8 cellular contexts compared by ENCODE assay signal in genomic region chr1:150010388-150011115, GRCh38. TPM values are rescaled to one million over a fixed set of nuclear protein-coding genes. Genes with fewer than 3 reads are reported as not detected.
A peak's percentile ranks its signal among the peaks of the same experiment; 100 is the strongest.
DNase-seq lines count a peak whose midpoint lies in the region; ATAC-seq and TF ChIP-seq lines count a peak whose summit lies in the region.

TSS of gene OTUD7B (minus strand) at chr1:150010726. CDS start at chr1:149977510, 33,216 bp downstream.

- ATAC-seq in GM21367 (IDR thresholded peaks at IDR 0.05; ENCODE audit: unreplicated experiment) (peak; percentile 48), esophagus mucosa (peak; percentile 96)
- ATAC-seq in activated T-cell treated with anti-CD3 and anti-CD28 coated beads, Interleukin-2, amount 50 U/mL, for 4 hours: peak; percentile 68 to 75

- H3K36me3 ChIP-seq in OCI-LY7 (ENCODE audit: insufficient read depth, low read length) (no peaks in the 10 kb centered on the region), muscle layer of colon (ENCODE audit: insufficient read depth, low read length) (peaks cover 5% of the 10 kb centered on the region)

- H3K79me2 ChIP-seq in OCI-LY7 (ENCODE audit: insufficient read depth, low read depth, low read length): no peaks in the 10 kb centered on the region

- H3K9ac ChIP-seq in muscle layer of colon (ENCODE audit: low read length): peak within 1 kb of the TSS; percentile 97

- H3K27ac ChIP-seq in OCI-LY7 (ENCODE audit: low read depth, low read length, poor library complexity, severe bottlenecking) (no peak within 1 kb of the TSS), muscle layer of colon (ENCODE audit: low read depth, low read length) (peak within 1 kb of the TSS; percentile 62)

- H3K9me2 ChIP-seq in OCI-LY7 (ENCODE audit: insufficient read depth, low read length): no peaks in the 10 kb centered on the region

- CTCF ChIA-PET in OCI-LY7 (lab: Charles Lee; ENCODE audit: unreplicated experiment): interaction anchor here (1.0 kb wide), 1 partner anchor 13 kb away, joined by 3 read pairs; no protein-coding TSS in a partner anchor

- peak within 1 kb of the TSS; percentile 94 for H3K4me3 Mint-ChIP-seq in activated T-cell treated with anti-CD3 and anti-CD28 coated beads, Interleukin-2, amount 50 U/mL, for 4 hours

- H3K27me3 Mint-ChIP-seq in activated T-cell treated with anti-CD3 and anti-CD28 coated beads, Interleukin-2, amount 50 U/mL, for 4 hours (ENCODE audit: low read depth): no peaks in the 10 kb centered on the region

- H3K4me1 ChIP-seq in OCI-LY7 (ENCODE audit: insufficient read depth, low read length, poor library complexity, severe bottlenecking): peaks cover 12% of the 10 kb centered on the region
- peaks cover 34% of the 10 kb centered on the region for H3K4me1 ChIP-seq in muscle layer of colon (ENCODE audit: insufficient read depth, low read length)

- H3K36me3 Mint-ChIP-seq in activated T-cell treated with anti-CD3 and anti-CD28 coated beads, Interleukin-2, amount 50 U/mL, for 4 hours (ENCODE audit: insufficient read depth): peaks cover 11% of the 10 kb centered on the region

- peak within 1 kb of the TSS; percentile 100 for H2AFZ ChIP-seq in OCI-LY7 (ENCODE audit: low read length)

- DNase-seq in COLO829 (ENCODE audit: low spot score): peak; percentile 78
- peak in 75 of 76 experiments; percentile 14 to 87 (median 71) for DNase-seq in HUDEP-2 (lab: John Stamatoyannopoulos, UW; ENCODE audit: unreplicated experiment in 76 of 76)
- DNase-seq in OCI-LY7 (ENCODE audit: low spot score): peak; percentile 85
- peak; percentile 57 for DNase-seq in activated T-cell treated with anti-CD3 and anti-CD28 coated beads, Interleukin-2, amount 50 U/mL, for 4 hours
- DNase-seq in stimulated activated CD8-positive, alpha-beta memory T cell treated with anti-CD3 and anti-CD28 coated beads, Interleukin-4, amount 100 ng/mL, for 48 hours: peak; percentile 88

- H3K27me3 ChIP-seq in muscle layer of colon (ENCODE audit: control insufficient read depth in 1 of 2, insufficient read depth in 2 of 2, low read length in 2 of 2): no peaks in the 10 kb centered on the region

- peak; percentile 42; the same call in 1 of the 2 replicates for TF ChIP-seq CTCF in OCI-LY7 (conservative IDR thresholded peaks at IDR 0.05; ENCODE audit: low read length)

- peak within 1 kb of the TSS; percentile 89 for H3K4me3 ChIP-seq in OCI-LY7 (ENCODE audit: low read depth, low read length, poor library complexity, severe bottlenecking)
- peak within 1 kb of the TSS; percentile 80 to 95 for H3K4me3 ChIP-seq in muscle layer of colon (ENCODE audit: low read depth in 1 of 2, low read length in 2 of 2)

- H3K4me1 Mint-ChIP-seq in activated T-cell treated with anti-CD3 and anti-CD28 coated beads, Interleukin-2, amount 50 U/mL, for 4 hours (ENCODE audit: low read depth): peaks cover 43% of the 10 kb centered on the region

- H3K9me3 ChIP-seq in OCI-LY7 (ENCODE audit: low read length) (no peaks in the 10 kb centered on the region), muscle layer of colon (ENCODE audit: low read length) (no peaks in the 10 kb centered on the region)

- peak within 1 kb of the TSS; percentile 98 for H3K4me2 ChIP-seq in OCI-LY7 (ENCODE audit: low read length)

- intact Hi-C loops in OCI-LY7 (cut with micrococcal nuclease; ENCODE audit: unreplicated experiment): no loop called here

- peaks cover 5% of the 10 kb centered on the region; the same call in 1 of the 2 replicates for H4K20me1 ChIP-seq in OCI-LY7 (ENCODE audit: insufficient read depth, low read length)

- BruUV-seq in OCI-LY7 (replicated peaks; lab: Mats Ljungman, UMichigan): no TSS peak

- POLR2A ChIA-PET in OCI-LY7 (lab: Charles Lee): interaction anchor here (0.5 to 2.0 kb wide), 9 partner anchors 8 to 202 kb away, joined by 3 to 7 read pairs (median 3); partner anchors contain the start of genes PLEKHO1 and VPS45

- H3K9me3 Mint-ChIP-seq in activated T-cell treated with anti-CD3 and anti-CD28 coated beads, Interleukin-2, amount 50 U/mL, for 4 hours: no peaks in the 10 kb centered on the region

RNA-seq across cellular contexts. Expression of gene OTUD7B, which starts in this region (rescaled TPM):
- 1.6 and 1.7 TPM in 2 replicates for total RNA-seq in OCI-LY7 (2014; rRNA removed; shearing (Covaris generic))
- total RNA-seq in OCI-LY7 (2022): 4.3 and 4.8 TPM in 2 replicates
- total RNA-seq in activated T-cell treated with anti-CD3 and anti-CD28 coated beads, Interleukin-2, amount 50 U/mL, for 4 hours: 10 to 100 TPM; 40.5 to 48.2 (median 43.2) TPM
- 11.8 TPM for total RNA-seq in esophagus mucosa
